Comparison of ENCODE assay signal across 23 cellular contexts in genomic region chrX:25178555-25178954, GRCh38.
DNase-seq lines count a peak whose midpoint lies in the region; ATAC-seq, FAIRE-seq and TF ChIP-seq lines count a peak whose summit lies in the region.
"Had no signal": no experiment of that assay in that cellular context is flagged by ENCODE, and none has a peak within 500 bp of the region (broad histone marks: within the 10 kb centered on the region; RNA-seq: fewer than 3 reads in every experiment).

No MANE protein-coding gene starts in this region.

- DNase-seq in D721Med (ENCODE audit: insufficient read length, low spot score) (no peak), WERI-Rb-1 (no peak), osteocyte (ENCODE audit: extremely low spot score, unreplicated experiment) (no peak)
- no peak for DNase-seq in activated CD8-positive, alpha-beta T cell treated with anti-CD3 and anti-CD28 coated beads for 36 hours
- DNase-seq: 8988T; BE2C; CD4-positive, alpha-beta memory T cell; DMS153; DMS79 treated with DMSO at 0.1 percent for 48 hours; EL; GDM1; H7; HFFc6 had no signal

- H3K27ac ChIP-seq in HUES48 (ENCODE audit: low read depth, low read length) (peak overlapping the region; percentile 29), WERI-Rb-1 (peak overlapping the region; percentile 35), iPS-18a (ENCODE audit: low read length) (no peak overlapping the region)
- H3K27ac ChIP-seq: C4-2B, HL-60, KMS-11 had no signal

- H3K9me3 Mint-ChIP-seq in activated CD8-positive, alpha-beta T cell treated with anti-CD3 and anti-CD28 coated beads for 36 hours = no peaks in the 10 kb centered on the region
- H3K9me3 Mint-ChIP-seq in osteocyte (ENCODE audit: unreplicated experiment) = no peaks in the 10 kb centered on the region
- H3K9me3 Mint-ChIP-seq: CD4-positive, alpha-beta memory T cell; HFFc6; IgD-negative memory B cell had no signal

- POLR2A ChIA-PET in activated CD8-positive, alpha-beta T cell treated with anti-CD3 and anti-CD28 coated beads for 36 hours (lab: Charles Lee) = no interaction called here

- peaks cover 5% of the 10 kb centered on the region for H3K27me3 Mint-ChIP-seq in activated CD8-positive, alpha-beta T cell treated with anti-CD3 and anti-CD28 coated beads for 36 hours
- peaks cover 4% of the 10 kb centered on the region for H3K27me3 Mint-ChIP-seq in osteocyte (ENCODE audit: unreplicated experiment)

- FAIRE-seq in D721Med (lab: Jason Lieb, UNC) = peak; percentile 6
- FAIRE-seq: GM12892, GM19239 had no signal

- peaks cover 3% of the 10 kb centered on the region; the same call in 1 of the 2 replicates for H3K27me3 ChIP-seq in HUES48 (ENCODE audit: control insufficient read depth, insufficient read depth, low read length)
- peaks cover 2% of the 10 kb centered on the region for H3K27me3 ChIP-seq in WERI-Rb-1 (ENCODE audit: insufficient read depth, low read depth, severe bottlenecking)
- H3K27me3 ChIP-seq in iPS-18a (ENCODE audit: control insufficient read depth, insufficient read depth, low read length) = no peaks in the 10 kb centered on the region
- H3K27me3 ChIP-seq: BE2C had no signal

- H3K27ac Mint-ChIP-seq in activated CD8-positive, alpha-beta T cell treated with anti-CD3 and anti-CD28 coated beads for 36 hours = no peak overlapping the region
- no peak overlapping the region for H3K27ac Mint-ChIP-seq in osteocyte (ENCODE audit: unreplicated experiment)
- H3K27ac Mint-ChIP-seq: CD4-positive, alpha-beta memory T cell; HFFc6; IgD-negative memory B cell had no signal

- intact Hi-C loops in activated CD8-positive, alpha-beta T cell treated with anti-CD3 and anti-CD28 coated beads for 36 hours (cut with micrococcal nuclease) = no loop called here

- peaks cover 56% of the 10 kb centered on the region for H3K4me1 ChIP-seq in HUES48 (ENCODE audit: control insufficient read depth, insufficient read depth, low read length)
- peaks cover 27% of the 10 kb centered on the region for H3K4me1 ChIP-seq in iPS-18a (ENCODE audit: control insufficient read depth, low read depth, low read length)
- H3K4me1 ChIP-seq: BE2C had no signal

- CTCF ChIA-PET in activated CD8-positive, alpha-beta T cell treated with anti-CD3 and anti-CD28 coated beads for 36 hours (lab: Charles Lee) = no interaction called here

- no peak for ATAC-seq in activated CD8-positive, alpha-beta T cell treated with anti-CD3 and anti-CD28 coated beads for 36 hours
- no peak for ATAC-seq in GM19351 (IDR thresholded peaks at IDR 0.05; ENCODE audit: unreplicated experiment)
- no peak for ATAC-seq in HG02642 (IDR thresholded peaks at IDR 0.05; ENCODE audit: poor library complexity, unreplicated experiment)

- no peaks in the 10 kb centered on the region for H3K4me1 Mint-ChIP-seq in activated CD8-positive, alpha-beta T cell treated with anti-CD3 and anti-CD28 coated beads for 36 hours (ENCODE audit: low read depth)
- H3K4me1 Mint-ChIP-seq in osteocyte (ENCODE audit: unreplicated experiment) = no peaks in the 10 kb centered on the region
- H3K4me1 Mint-ChIP-seq: CD4-positive, alpha-beta memory T cell; IgD-negative memory B cell had no signal

- H3K4me3 ChIP-seq in HUES48 (ENCODE audit: low read depth, low read length) (no peak overlapping the region; the same call in 1 of the 2 replicates), WERI-Rb-1 (ENCODE audit: low read depth, low read length) (no peak overlapping the region), iPS-18a (ENCODE audit: low read length) (peak overlapping the region; percentile 18)

- H3K9ac ChIP-seq in HUES48 (ENCODE audit: low read depth, low read length) (no peak overlapping the region), iPS-18a (ENCODE audit: low read length) (no peak overlapping the region)
- H3K9ac ChIP-seq: KMS-11 had no signal

- no peaks in the 10 kb centered on the region for H3K36me3 ChIP-seq in HUES48 (ENCODE audit: control insufficient read depth, insufficient read depth, low read length)
- no peaks in the 10 kb centered on the region for H3K36me3 ChIP-seq in WERI-Rb-1
- no peaks in the 10 kb centered on the region for H3K36me3 ChIP-seq in iPS-18a (ENCODE audit: control insufficient read depth, low read depth, low read length)
- H3K36me3 ChIP-seq: BE2C had no signal

- H3K4me3 Mint-ChIP-seq in activated CD8-positive, alpha-beta T cell treated with anti-CD3 and anti-CD28 coated beads for 36 hours = no peak overlapping the region
- no peak overlapping the region for H3K4me3 Mint-ChIP-seq in osteocyte (ENCODE audit: unreplicated experiment)
- H3K4me3 Mint-ChIP-seq: CD4-positive, alpha-beta memory T cell; HFFc6; IgD-negative memory B cell had no signal

- H3K9me3 ChIP-seq in HUES48 (ENCODE audit: control insufficient read depth, insufficient read depth, low read length) (no peaks in the 10 kb centered on the region), WERI-Rb-1 (ENCODE audit: severe bottlenecking) (no peaks in the 10 kb centered on the region), iPS-18a (ENCODE audit: control insufficient read depth, low read depth, low read length) (no peaks in the 10 kb centered on the region)
- H3K9me3 ChIP-seq: BE2C had no signal

- no peaks in the 10 kb centered on the region for H3K36me3 Mint-ChIP-seq in activated CD8-positive, alpha-beta T cell treated with anti-CD3 and anti-CD28 coated beads for 36 hours (ENCODE audit: low read depth)
- no peaks in the 10 kb centered on the region for H3K36me3 Mint-ChIP-seq in osteocyte (ENCODE audit: unreplicated experiment)
- H3K36me3 Mint-ChIP-seq: CD4-positive, alpha-beta memory T cell; IgD-negative memory B cell had no signal

- no peak for TF ChIP-seq CTCF in D721Med (IDR thresholded peaks at IDR 0.05; ENCODE audit: insufficient read depth, missing control alignments)
- no peak for TF ChIP-seq CTCF in WERI-Rb-1 (IDR thresholded peaks at IDR 0.05; ENCODE audit: low read depth, low read length)
- TF ChIP-seq CTCF in activated CD8-positive, alpha-beta T cell treated with anti-CD3 and anti-CD28 coated beads for 36 hours (IDR thresholded peaks at IDR 0.05) = no peak
- no peak for TF ChIP-seq CTCF in osteocyte (IDR thresholded peaks at IDR 0.05)
